ENCODE assay signal across 9 cellular contexts in the genomic region with DNA sequence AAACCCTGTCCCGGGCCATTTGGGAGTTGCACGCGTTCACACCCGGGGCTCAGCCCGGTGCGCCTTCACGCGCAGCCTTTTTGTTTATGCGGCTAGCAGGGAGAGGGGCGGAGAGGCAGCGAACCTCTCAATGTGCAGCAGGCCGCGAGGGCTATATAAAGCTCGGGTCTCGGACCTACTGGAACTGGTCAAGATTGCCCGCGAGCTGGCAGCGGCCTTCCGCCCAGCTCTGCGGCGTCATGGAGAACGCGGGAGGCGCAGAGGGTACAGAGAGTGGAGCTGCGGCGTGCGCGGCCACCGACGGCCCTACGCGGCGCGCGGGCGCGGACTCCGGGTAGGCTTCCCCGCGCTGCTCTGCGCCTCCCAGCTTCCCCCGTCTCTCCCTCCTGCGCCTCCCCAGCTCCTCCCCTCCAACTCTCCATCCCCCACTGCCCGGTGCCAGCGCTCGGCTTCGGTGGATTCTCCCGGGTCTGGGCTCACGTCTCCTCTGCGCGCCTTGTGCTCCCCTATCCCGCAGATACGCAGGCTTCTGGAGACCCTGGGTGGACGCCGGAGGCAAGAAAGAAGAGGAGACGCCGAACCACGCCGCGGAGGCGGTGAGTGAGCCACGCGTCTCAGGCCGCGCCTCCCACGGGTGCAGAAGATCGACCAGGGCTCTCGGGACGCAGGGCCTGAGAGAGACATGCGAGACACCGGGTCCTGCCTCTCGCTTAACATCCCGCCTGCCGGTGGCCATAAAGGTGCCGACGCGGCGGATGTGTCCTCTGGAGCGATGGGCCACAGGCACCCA. TPM values are rescaled to one million over a fixed set of nuclear protein-coding genes. Genes with fewer than 3 reads are reported as not detected.
DNase-seq lines count a peak whose midpoint lies in the region; FAIRE-seq and TF ChIP-seq lines count a peak whose summit lies in the region.
"Had no signal": no experiment of that assay in that cellular context is flagged by ENCODE, and none has a peak within 500 bp of the region (broad histone marks: within the 10 kb centered on the region; RNA-seq: fewer than 3 reads in every experiment).

Gene RIPPLY2, plus strand, starts transcription at position 183 of the 790 bp plus-strand sequence. Its CDS starts 57 bp downstream, at position 240.

- DNase-seq in activated CD8-positive, alpha-beta memory T cell treated with anti-CD3 and anti-CD28 coated beads for 24 hours = peak; percentile 58
- no peak for DNase-seq in activated CD8-positive, alpha-beta memory T cell treated with anti-CD3 and anti-CD28 coated beads, Interleukin-2, amount 50 U/mL, for 4 hours
- peak; percentile 48 for DNase-seq in HK-2 (ENCODE audit: unreplicated experiment)
- DNase-seq in T1000 (lab: John Stamatoyannopoulos, UW) = peak; percentile 23
- DNase-seq in endothelial cell of umbilical vein (ENCODE audit: low read depth, low spot score) = peak; percentile 41
- DNase-seq in tibial nerve (ENCODE audit: low spot score in 2 of 2) = no peak
- no peak for DNase-seq in LoVo (ENCODE audit: low spot score)
- DNase-seq: DND-41 had no signal

- peak within 1 kb of the TSS; percentile 91 for H3K4me2 ChIP-seq in endothelial cell of umbilical vein (ENCODE audit: insufficient read depth, low read length)

- H3K9ac ChIP-seq in endothelial cell of umbilical vein (replicated peaks; ENCODE audit: extremely low read depth, insufficient read depth, low read length) = no peak within 1 kb of the TSS

- TF ChIP-seq CTCF in endothelial cell of umbilical vein (IDR thresholded peaks at IDR 0.05; ENCODE audit: extremely low read depth in 1 of 2, insufficient read depth in 1 of 2, low read depth in 1 of 2, low read length in 2 of 2) (no peak), tibial nerve (IDR thresholded peaks at IDR 0.05) (no peak)

- CTCF ChIA-PET in endothelial cell of umbilical vein (lab: Charles Lee) = interaction anchor here (1.1 kb wide), 1 partner anchor 238 kb away, joined by 5 read pairs; no protein-coding TSS in a partner anchor

- no peaks in the 10 kb centered on the region for H3K36me3 ChIP-seq in endothelial cell of umbilical vein (ENCODE audit: control insufficient read depth in 2 of 2, extremely low read depth in 1 of 2, insufficient read depth in 2 of 2, low read length in 2 of 2)
- H3K36me3 ChIP-seq in mesodermal cell (ENCODE audit: control insufficient read depth, insufficient read depth, low read length) = no peaks in the 10 kb centered on the region
- no peaks in the 10 kb centered on the region for H3K36me3 ChIP-seq in tibial nerve

- H3K9me1 ChIP-seq in endothelial cell of umbilical vein (replicated peaks; ENCODE audit: control insufficient read depth, extremely low read depth, insufficient read depth, low read length) = no peaks in the 10 kb centered on the region

- FAIRE-seq in endothelial cell of umbilical vein (lab: Jason Lieb, UNC) = no peak

- TF ChIP-seq POLR2A in endothelial cell of umbilical vein (IDR thresholded peaks at IDR 0.05; ENCODE audit: low read depth, low read length) = no peak
- no peak for TF ChIP-seq POLR2A in tibial nerve (IDR thresholded peaks at IDR 0.05)

- H2AFZ ChIP-seq in endothelial cell of umbilical vein (ENCODE audit: low read depth, low read length) = peak within 1 kb of the TSS; percentile 66

- BruUV-seq in endothelial cell of umbilical vein (replicated peaks; lab: Mats Ljungman, UMichigan) = no TSS peak

- intact Hi-C loops in endothelial cell of umbilical vein (cut with micrococcal nuclease) = loop anchor here (2.0 kb wide), 1 partner anchor 239 kb away; no protein-coding TSS in a partner anchor

- H3K9me3 ChIP-seq in endothelial cell of umbilical vein (replicated peaks; ENCODE audit: control insufficient read depth, insufficient read depth, low read length) = no peaks in the 10 kb centered on the region
- no peaks in the 10 kb centered on the region for H3K9me3 ChIP-seq in mesodermal cell (ENCODE audit: control insufficient read depth, low read length)
- no peaks in the 10 kb centered on the region for H3K9me3 ChIP-seq in tibial nerve

- H4K20me1 ChIP-seq in endothelial cell of umbilical vein (replicated peaks; ENCODE audit: control insufficient read depth, extremely low read depth, insufficient read depth, low read length) = no peaks in the 10 kb centered on the region

- dilution Hi-C loops in endothelial cell of umbilical vein (cut with MboI; ENCODE audit: extremely low pct_ligation_motif_present, low sequenced_read_pairs) = no loop called here

- TF ChIP-seq EP300 in tibial nerve (IDR thresholded peaks at IDR 0.05) = no peak

- H3K4me3 ChIP-seq in endothelial cell of umbilical vein (replicated peaks in 1 of 3; ENCODE audit: insufficient read depth in 1 of 3, low read depth in 1 of 3, low read length in 3 of 3) = peak within 1 kb of the TSS in 2 of 3 experiments; percentile 45 to 61
- H3K4me3 ChIP-seq in mesodermal cell (ENCODE audit: extremely low read depth, insufficient read depth, low read length, poor library complexity, severe bottlenecking) = peak within 1 kb of the TSS; percentile 40
- H3K4me3 ChIP-seq in tibial nerve = peak within 1 kb of the TSS; percentile 28 to 58 (median 47)

- WGBS in mesodermal cell (ENCODE audit: insufficient coverage in 2 of 2), 2 experiments = 0 to 1% methylated on average over 60 to 71 of the region's 79 CpGs
- WGBS in tibial nerve, 2 donors = 0 to 1% methylated on average over 27 to 69 of the region's 79 CpGs

- H3K27ac ChIP-seq in endothelial cell of umbilical vein (ENCODE audit: insufficient read depth, low read depth, low read length) (no peak within 1 kb of the TSS), mesodermal cell (ENCODE audit: low read depth, low read length, severe bottlenecking) (no peak within 1 kb of the TSS), tibial nerve (peak within 1 kb of the TSS in 1 of 4 donors; percentile 11)

- H3K4me1 ChIP-seq in endothelial cell of umbilical vein (ENCODE audit: control insufficient read depth, extremely low read depth, insufficient read depth, low read length) (peaks cover 13% of the 10 kb centered on the region), mesodermal cell (ENCODE audit: control insufficient read depth, insufficient read depth, low read length, poor library complexity, severe bottlenecking) (no peaks in the 10 kb centered on the region), tibial nerve (peaks cover 0 to 20% (median 5%) of the 10 kb centered on the region in 4 donors)

- POLR2A ChIA-PET in endothelial cell of umbilical vein (lab: Charles Lee) = no interaction called here

- H3K79me2 ChIP-seq in endothelial cell of umbilical vein (ENCODE audit: control insufficient read depth, insufficient read depth, low read length) = no peaks in the 10 kb centered on the region

- H3K27me3 ChIP-seq in endothelial cell of umbilical vein (ENCODE audit: control insufficient read depth in 2 of 2, insufficient read depth in 2 of 2, low read length in 2 of 2) (peaks cover 24 to 44% of the 10 kb centered on the region in 2 experiments), tibial nerve (peaks cover 0 to 37% of the 10 kb centered on the region in 2 donors)

TF ChIP-seq in endothelial cell of umbilical vein, 7 proteins besides CTCF, POLR2A, EP300 and RAD21:
- TF ChIP-seq, protein P1, sequence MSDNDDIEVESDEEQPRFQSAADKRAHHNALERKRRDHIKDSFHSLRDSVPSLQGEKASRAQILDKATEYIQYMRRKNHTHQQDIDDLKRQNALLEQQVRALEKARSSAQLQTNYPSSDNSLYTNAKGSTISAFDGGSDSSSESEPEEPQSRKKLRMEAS (IDR thresholded peaks at IDR 0.05; ENCODE audit: insufficient read depth, insufficient read length) = no peak
- TF ChIP-seq EZH2 (IDR thresholded peaks at IDR 0.05; ENCODE audit: borderline replicate concordance, low read depth, low read length, severe bottlenecking) (peak; percentile 80), POLR2AphosphoS5 (IDR thresholded peaks at IDR 0.05; ENCODE audit: insufficient read depth, low read depth, low read length) (no peak), JUN (IDR thresholded peaks at IDR 0.05; ENCODE audit: borderline replicate concordance, insufficient read depth, insufficient read length, low read depth) (no peak), GATA2 (IDR thresholded peaks at IDR 0.05; ENCODE audit: insufficient read depth, insufficient read length, low read depth, low read length) (no peak), FOS (IDR thresholded peaks at IDR 0.05; ENCODE audit: borderline replicate concordance, insufficient read depth, low read length) (no peak), MYC (IDR thresholded peaks at IDR 0.05; ENCODE audit: low read depth, low read length) (no peak)

RNA-seq across cellular contexts. Expression of gene RIPPLY2, which starts in this region (rescaled TPM):
- total RNA-seq in endothelial cell of umbilical vein (0.53 TPM in 1 of 2 replicates, not detected in the other), tibial nerve (10 to 100 TPM in 1 of 4 donors, under 1 TPM in 1, not detected in 2; 0.21 to 16.7 TPM)
- polyA plus RNA-seq in endothelial cell of umbilical vein = 0.25 TPM in 1 of 2 replicates, not detected in the other
- polyA plus RNA-seq in endothelial cell of umbilical vein (2011; cell fraction: cytosol; rRNA removed) = 0.25 TPM in 1 of 2 replicates, not detected in the other
- polyA plus RNA-seq in endothelial cell of umbilical vein (2011; cell fraction: nucleus; rRNA removed) = 0.18 TPM in 1 of 2 replicates, not detected in the other
- not detected in 2 replicates for polyA plus RNA-seq in endothelial cell of umbilical vein (2012)
- not detected in 2 replicates for polyA minus RNA-seq in endothelial cell of umbilical vein
- polyA minus RNA-seq in endothelial cell of umbilical vein (2011; cell fraction: cytosol; rRNA and poly(A)+ RNA removed) = not detected
- polyA minus RNA-seq in endothelial cell of umbilical vein (2011; cell fraction: nucleus; rRNA and poly(A)+ RNA removed) = not detected in 2 replicates
- polyA plus RNA-seq in mesodermal cell (2013, experiment 1 of 2) = not detected
- not detected for polyA plus RNA-seq in mesodermal cell (2013, experiment 2 of 2)

Comparison
In these comparisons a context has a peak if more than half of its experiments do, and no peak if none do; other contexts are left out.
1. DNase-seq: peak in activated CD8-positive, alpha-beta memory T cell treated with anti-CD3 and anti-CD28 coated beads for 24 hours (single experiment), HK-2 (single experiment) and T1000 (single experiment); none in activated CD8-positive, alpha-beta memory T cell treated with anti-CD3 and anti-CD28 coated beads, Interleukin-2, amount 50 U/mL, for 4 hours (single experiment), tibial nerve (0 of 2) and LoVo (single experiment).
2. Peak in DNase-seq, H3K4me3 ChIP-seq and H3K4me2 ChIP-seq in endothelial cell of umbilical vein; RNA of the gene not detected or under 1 TPM.
3. Peak in every context shown above with its lines, with median percentiles within 50 percentile points of each other: H3K4me3 ChIP-seq.